In the genomic region with DNA sequence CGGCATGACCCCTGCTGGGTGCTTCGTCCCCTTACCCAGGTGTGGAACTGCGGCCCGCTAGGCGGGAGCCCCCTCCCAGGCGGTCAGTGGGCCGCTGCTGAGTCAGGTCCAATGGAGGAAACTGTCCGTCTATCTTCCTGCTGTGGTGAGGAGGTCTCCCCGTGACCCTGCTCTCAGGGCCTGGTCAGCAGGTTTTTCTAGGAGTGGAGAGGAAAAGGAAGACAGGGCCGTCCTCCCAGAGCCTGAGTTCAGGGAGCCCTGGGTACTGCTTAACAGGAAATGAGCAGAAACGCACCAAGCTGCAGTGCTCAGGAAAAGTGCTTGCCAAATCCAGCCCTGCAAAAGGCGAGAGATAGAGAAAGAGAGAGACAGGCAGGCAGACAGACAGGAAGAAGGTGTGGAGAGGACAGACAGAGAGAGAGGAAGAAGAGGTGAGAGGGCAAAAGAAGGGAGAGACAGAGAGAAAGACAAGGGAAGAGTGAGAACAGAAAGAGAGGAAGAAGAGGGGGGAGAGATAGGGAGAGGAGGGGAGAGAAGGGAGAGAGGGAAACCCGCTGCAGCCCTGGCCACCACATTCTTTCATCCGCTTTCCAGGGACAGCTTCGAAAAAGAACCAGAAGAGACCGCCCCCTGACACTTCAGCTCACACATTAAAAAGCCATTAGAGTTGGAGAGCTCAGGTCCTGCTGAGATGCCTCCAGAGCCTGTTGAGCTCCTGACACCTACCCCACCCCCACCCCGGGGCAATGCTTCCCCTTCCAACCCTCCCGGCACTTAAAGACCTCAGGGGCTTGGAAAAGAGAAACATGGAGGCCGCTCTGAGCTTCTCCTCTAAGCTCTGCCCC, we compare ENCODE assay signal across 8 cellular contexts. TPM values are rescaled to one million over a fixed set of nuclear protein-coding genes. Genes with fewer than 3 reads are reported as not detected.
A peak's percentile ranks its signal among the peaks of the same experiment; 100 is the strongest.
DNase-seq lines count a peak whose midpoint lies in the region; ATAC-seq and TF ChIP-seq lines count a peak whose summit lies in the region.

No MANE protein-coding gene starts in this region.

- DNase-seq in BJ (ENCODE audit: low read depth): no peak
- peak; percentile 89 for DNase-seq in NT2/D1 (ENCODE audit: low read depth, low spot score)
- peak; percentile 54 for DNase-seq in endothelial cell (ENCODE audit: low spot score)
- no peak for DNase-seq in natural killer cell
- no peak for DNase-seq in HUDEP-2 (lab: John Stamatoyannopoulos, UW; ENCODE audit: unreplicated experiment in 76 of 76)
- DNase-seq in AML-193 (lab: John Stamatoyannopoulos, UW): no peak

- CTCF ChIA-PET in BJ (lab: Yijun Ruan, JAX): interaction anchor here (0.7 to 3.4 kb wide), 6 partner anchors 10 to 123 kb away, joined by 3 to 21 read pairs (median 5); partner anchors contain the start of gene SH3GL1

- TF ChIP-seq CTCF in BJ (IDR thresholded peaks at IDR 0.05; ENCODE audit: insufficient read depth, low read depth, low read length) (no peak), endothelial cell (IDR thresholded peaks at IDR 0.05; ENCODE audit: unreplicated experiment) (no peak), natural killer cell (IDR thresholded peaks at IDR 0.05) (no peak)

- POLR2A ChIA-PET in BJ (lab: Charles Lee): no interaction called here

- H3K27ac Mint-ChIP-seq in endothelial cell (ENCODE audit: unreplicated experiment) (peak overlapping the region; percentile 99), natural killer cell (peak overlapping the region; percentile 1 to 36)

- peak overlapping the region; percentile 3; the same call in 1 of the 2 replicates for H3K4me3 ChIP-seq in BJ (ENCODE audit: low read depth, low read length)
- peak overlapping the region; percentile 23 for H3K4me3 ChIP-seq in NT2/D1 (ENCODE audit: insufficient read length, low read depth)

- peaks cover 7% of the 10 kb centered on the region for H3K36me3 Mint-ChIP-seq in endothelial cell (ENCODE audit: low read depth, unreplicated experiment)
- no peaks in the 10 kb centered on the region for H3K36me3 Mint-ChIP-seq in natural killer cell

- peak overlapping the region; percentile 62 for H3K9ac ChIP-seq in NT2/D1 (ENCODE audit: insufficient read length, low read depth)

- intact Hi-C loops in natural killer cell (cut with micrococcal nuclease): no loop called here

- no peaks in the 10 kb centered on the region for H3K9me3 Mint-ChIP-seq in endothelial cell (ENCODE audit: unreplicated experiment)
- no peaks in the 10 kb centered on the region for H3K9me3 Mint-ChIP-seq in natural killer cell

- peaks cover 60% of the 10 kb centered on the region for H3K4me1 Mint-ChIP-seq in endothelial cell (ENCODE audit: unreplicated experiment)
- H3K4me1 Mint-ChIP-seq in natural killer cell: peaks cover 28 to 37% of the 10 kb centered on the region in 2 donors

- ATAC-seq in natural killer cell (no peak), GM19467 (IDR thresholded peaks at IDR 0.05; ENCODE audit: unreplicated experiment) (no peak), HG02798 (IDR thresholded peaks at IDR 0.05; ENCODE audit: poor library complexity, unreplicated experiment) (no peak)

- H3K4me3 Mint-ChIP-seq in endothelial cell (ENCODE audit: unreplicated experiment) (peak overlapping the region; percentile 81), natural killer cell (peak overlapping the region; percentile 1)

- H3K36me3 ChIP-seq in BJ (ENCODE audit: control insufficient read depth, insufficient read depth, low read length): peaks cover 6% of the 10 kb centered on the region
- peaks cover 49% of the 10 kb centered on the region for H3K36me3 ChIP-seq in NT2/D1 (ENCODE audit: insufficient read depth, insufficient read length, low read length)

- H3K27me3 ChIP-seq in BJ (ENCODE audit: control insufficient read depth, insufficient read depth, low read length): no peaks in the 10 kb centered on the region
- peaks cover 42% of the 10 kb centered on the region for H3K27me3 ChIP-seq in NT2/D1 (ENCODE audit: insufficient read depth, insufficient read length)

- H3K27me3 Mint-ChIP-seq in endothelial cell (ENCODE audit: unreplicated experiment) (peaks cover 15% of the 10 kb centered on the region), natural killer cell (ENCODE audit: low read depth in 2 of 2) (no peaks in the 10 kb centered on the region)

- no peaks in the 10 kb centered on the region for H3K9me3 ChIP-seq in NT2/D1 (ENCODE audit: insufficient read depth, low read length)

- H3K4me1 ChIP-seq in NT2/D1 (ENCODE audit: insufficient read depth, insufficient read length): peaks cover 40% of the 10 kb centered on the region

RNA-seq across cellular contexts. Expression of gene SH3GL1, which starts 10.1 kb away (rescaled TPM):
- polyA plus RNA-seq in BJ (2011; rRNA removed): 52.2 and 89.4 TPM in 2 replicates
- 34.5 and 38.8 TPM in 2 replicates for polyA minus RNA-seq in BJ (2011; rRNA and poly(A)+ RNA removed)
- total RNA-seq in endothelial cell (ENCODE audit: unreplicated experiment) (128 TPM), natural killer cell (10 to 100 TPM; 43.9 to 55.7 (median 49.2) TPM)

RNA-seq across cellular contexts. Expression of gene CHAF1A, which starts 12.2 kb away (rescaled TPM):
- polyA plus RNA-seq in BJ (2011; rRNA removed): 6.3 and 11.4 TPM in 2 replicates
- 5.9 and 8.5 TPM in 2 replicates for polyA minus RNA-seq in BJ (2011; rRNA and poly(A)+ RNA removed)
- total RNA-seq in endothelial cell (ENCODE audit: unreplicated experiment) (29.8 TPM), natural killer cell (10 to 100 TPM; 34.4 to 40.8 (median 35.2) TPM)

RNA-seq across cellular contexts. Expression of gene MPND, which starts 46.9 kb away (rescaled TPM):
- 4.9 and 5.3 TPM in 2 replicates for polyA plus RNA-seq in BJ (2011; rRNA removed)
- polyA minus RNA-seq in BJ (2011; rRNA and poly(A)+ RNA removed): 4.7 and 5.8 TPM in 2 replicates
- 18.3 TPM for total RNA-seq in endothelial cell (ENCODE audit: unreplicated experiment)
- 10 to 100 TPM; 30.4 to 38.4 (median 31.1) TPM for total RNA-seq in natural killer cell

RNA-seq across cellular contexts. Expression of gene STAP2, which starts 51.6 kb away (rescaled TPM):
- polyA plus RNA-seq in BJ (2011; rRNA removed): 5.6 and 7.8 TPM in 2 replicates
- 1.7 and 4.6 TPM in 2 replicates for polyA minus RNA-seq in BJ (2011; rRNA and poly(A)+ RNA removed)
- total RNA-seq in endothelial cell (ENCODE audit: unreplicated experiment) (66.2 TPM), natural killer cell (1 to 10 TPM; 1.4 to 3.3 (median 2.0) TPM)

Comparison
In these comparisons a context has a peak if more than half of its experiments do, and no peak if none do; other contexts are left out.
1. DNase-seq: peak in NT2/D1 (single experiment) and endothelial cell (single experiment); none in BJ (single experiment), natural killer cell (single experiment), HUDEP-2 (0 of 76) and AML-193 (0 of 2).